ENCODE assay signal across 18 cellular contexts in the genomic region with DNA sequence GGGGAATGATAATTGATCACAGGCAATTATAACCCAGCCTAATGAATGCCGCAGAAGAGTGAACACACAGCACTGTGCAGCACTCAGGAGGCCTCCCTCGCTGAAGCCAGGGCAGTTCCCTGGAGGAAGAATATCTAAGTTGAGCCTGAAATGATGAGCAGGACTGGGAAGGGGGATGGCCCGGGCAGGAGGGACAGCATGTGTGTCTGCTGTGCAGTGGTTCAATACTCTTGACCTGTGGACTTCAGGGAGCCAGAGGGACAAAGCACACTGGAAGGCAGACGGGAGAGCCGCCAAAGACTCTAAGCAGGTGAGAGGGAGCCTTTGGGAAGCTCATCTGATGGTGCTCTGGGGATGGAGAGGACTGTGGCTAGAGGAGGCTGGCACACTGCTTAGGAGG.
A peak's percentile ranks its signal among the peaks of the same experiment; 100 is the strongest.
DNase-seq lines count a peak whose midpoint lies in the region; ATAC-seq, FAIRE-seq and TF ChIP-seq lines count a peak whose summit lies in the region.
"Had no signal": no experiment of that assay in that cellular context is flagged by ENCODE, and none has a peak within 500 bp of the region (broad histone marks: within the 10 kb centered on the region; RNA-seq: fewer than 3 reads in every experiment).

No MANE protein-coding gene starts in this region.

- H3K4me3 ChIP-seq in BLaER1 treated with 17β-estradiol and CSF1 and Interleukin-3, amounts not matched to agents 10 nM and 100 nM, result no peak overlapping the region
- H3K4me3 ChIP-seq in H1 (ENCODE audit: extremely low read depth in 1 of 4, insufficient read depth in 2 of 4, low read depth in 3 of 4, low read length in 4 of 4), result no peak overlapping the region

- no peaks in the 10 kb centered on the region for H4K20me1 ChIP-seq in BLaER1 treated with 17β-estradiol and CSF1 and Interleukin-3, amounts not matched to agents 10 nM and 100 nM
- no peaks in the 10 kb centered on the region for H4K20me1 ChIP-seq in H1 (replicated peaks in 1 of 2; ENCODE audit: control insufficient read depth in 1 of 2, insufficient read depth in 2 of 2, low read length in 2 of 2)

- no peak for FAIRE-seq in H1 (lab: Jason Lieb, UNC)
- FAIRE-seq: GM12892, GM19239, H54 had no signal

- POLR2A ChIA-PET in H1 (lab: Charles Lee; ENCODE audit: partially characterized antibody), result no interaction called here

- peaks cover 15% of the 10 kb centered on the region for H3K4me1 Mint-ChIP-seq in neural crest cell
- H3K4me1 Mint-ChIP-seq in stimulated activated memory B cell treated with anti-CD40 and anti-IgM and Interleukin-4, amounts not matched to agents 10 μg/mL and 1 μg/mL and 100 μg/mL, for 72 hours, result no peaks in the 10 kb centered on the region
- H3K4me1 Mint-ChIP-seq: B cell; CD8-positive, alpha-beta memory T cell had no signal

- no peak overlapping the region for H2BK5ac ChIP-seq in H1 (ENCODE audit: low read depth, low read length)

- no peak overlapping the region for H3K56ac ChIP-seq in H1 (replicated peaks; ENCODE audit: insufficient read length, low read depth, low read length)

- peak; percentile 29 for ATAC-seq in stimulated activated memory B cell treated with anti-CD40 and anti-IgM and Interleukin-4, amounts not matched to agents 10 μg/mL and 1 μg/mL and 100 μg/mL, for 72 hours
- ATAC-seq in GM21381 (IDR thresholded peaks at IDR 0.05; ENCODE audit: unreplicated experiment), result no peak

- no peaks in the 10 kb centered on the region for H3K79me2 ChIP-seq in H1 (ENCODE audit: control insufficient read depth in 1 of 2, insufficient read depth in 2 of 2, low read length in 2 of 2)

- no peaks in the 10 kb centered on the region for H3K27me3 Mint-ChIP-seq in neural crest cell (ENCODE audit: low read depth)
- H3K27me3 Mint-ChIP-seq in stimulated activated memory B cell treated with anti-CD40 and anti-IgM and Interleukin-4, amounts not matched to agents 10 μg/mL and 1 μg/mL and 100 μg/mL, for 72 hours, result peaks cover 34% of the 10 kb centered on the region

- WGBS in H1 (ENCODE audit: extremely low coverage in 1 of 2, insufficient coverage in 1 of 2, insufficient read length in 1 of 2, insufficient replicate concordance in 2 of 2, low coverage in 1 of 2, low lambda C conversion rate in 2 of 2, missing lambda C conversion rate in 1 of 2), 2 experiments, result 89% methylated on average over 5 of the region's 5 CpGs; no CpG with 5 or more reads in 1 of the 2 experiments

- no peak overlapping the region for H2BK15ac ChIP-seq in H1 (ENCODE audit: low read length)

- no peak overlapping the region for H2AFZ ChIP-seq in H1 (ENCODE audit: low read length)

- no peak overlapping the region for H4K5ac ChIP-seq in H1 (ENCODE audit: insufficient read length, low read depth, low read length)

- DNase-seq in H1 (ENCODE audit: low read depth in 1 of 2, low spot score in 2 of 2), result no peak
- DNase-seq in neural crest cell (ENCODE audit: low read depth, low spot score), result no peak
- no peak for DNase-seq in midbrain (lab: John Stamatoyannopoulos, UW)
- no peak for DNase-seq in SIG-M5 treated with dmso at 0.1 percent for 504 hours (lab: John Stamatoyannopoulos, UW; ENCODE audit: unreplicated experiment)
- DNase-seq: ACHN; Caco-2; CD8-positive, alpha-beta memory T cell; DND-41; GDM1 had no signal

- H3K9me3 ChIP-seq in BLaER1 treated with 17β-estradiol and CSF1 and Interleukin-3, amounts not matched to agents 10 nM and 100 nM (replicated peaks in 1 of 11), result peaks cover 4 to 20% (median 8%) of the 10 kb centered on the region in 11 experiments; a peak in 19 of 22 replicates
- H3K9me3 ChIP-seq in H1 (ENCODE audit: insufficient read depth in 2 of 2, low read depth in 1 of 2, low read length in 1 of 2), result no peaks in the 10 kb centered on the region; a peak in 1 of 4 replicates
- H3K9me3 ChIP-seq: Caco-2 had no signal

- peaks cover 4% of the 10 kb centered on the region for H3K9me3 Mint-ChIP-seq in neural crest cell
- H3K9me3 Mint-ChIP-seq in stimulated activated memory B cell treated with anti-CD40 and anti-IgM and Interleukin-4, amounts not matched to agents 10 μg/mL and 1 μg/mL and 100 μg/mL, for 72 hours, result peaks cover 2% of the 10 kb centered on the region
- H3K9me3 Mint-ChIP-seq: CD8-positive, alpha-beta memory T cell had no signal

- no peak overlapping the region; the same call in 1 of the 2 replicates for H3K18ac ChIP-seq in H1 (ENCODE audit: extremely low read depth, low read length)

- H4K91ac ChIP-seq in H1 (replicated peaks; ENCODE audit: insufficient read length, low read length), result no peak overlapping the region

- CTCF ChIA-PET in H1 (lab: Charles Lee; ENCODE audit: partially characterized antibody), result interaction anchor here (0.7 to 1.4 kb wide), 3 partner anchors 8 to 79 kb away, joined by 3 to 4 read pairs (median 3); no protein-coding TSS in a partner anchor

- no peaks in the 10 kb centered on the region; the same call in 1 of the 2 replicates for H3K23me2 ChIP-seq in H1 (ENCODE audit: low read depth, low read length)

- peak overlapping the region in 4 of 11 experiments; percentile 15 to 68 (median 32); a peak in 6 of 22 replicates for H3K27ac ChIP-seq in BLaER1 treated with 17β-estradiol and CSF1 and Interleukin-3, amounts not matched to agents 10 nM and 100 nM
- H3K27ac ChIP-seq in H1 (ENCODE audit: low read depth, low read length), result no peak overlapping the region
- H3K27ac ChIP-seq: KMS-11 had no signal

- no peak overlapping the region for H2BK20ac ChIP-seq in H1 (ENCODE audit: low read length)

- TF ChIP-seq RAD21 in H1 (IDR thresholded peaks at IDR 0.05 in 1 of 2, conservative IDR thresholded peaks at IDR 0.05 in 1 of 2; ENCODE audit: low read depth in 2 of 2, low read length in 2 of 2), result no peak

- peaks cover 2% of the 10 kb centered on the region for H3K36me3 Mint-ChIP-seq in neural crest cell (ENCODE audit: low read depth)
- no peaks in the 10 kb centered on the region for H3K36me3 Mint-ChIP-seq in stimulated activated memory B cell treated with anti-CD40 and anti-IgM and Interleukin-4, amounts not matched to agents 10 μg/mL and 1 μg/mL and 100 μg/mL, for 72 hours
- H3K36me3 Mint-ChIP-seq: CD14-positive monocyte; CD8-positive, alpha-beta memory T cell had no signal

- H2BK12ac ChIP-seq in H1 (ENCODE audit: low read depth, low read length), result no peak overlapping the region

- H4K8ac ChIP-seq in H1 (ENCODE audit: extremely low read depth, insufficient read depth, low read length), result no peak overlapping the region

- H3K9ac ChIP-seq in BLaER1 treated with 17β-estradiol and CSF1 and Interleukin-3, amounts not matched to agents 10 nM and 100 nM, result peak overlapping the region in 4 of 11 experiments; percentile 12 to 47 (median 28); a peak in 3 of 22 replicates
- no peak overlapping the region for H3K9ac ChIP-seq in H1 (replicated peaks in 1 of 4; ENCODE audit: extremely low read depth in 1 of 4, low read depth in 3 of 4, low read length in 3 of 4)
- H3K9ac ChIP-seq: KMS-11 had no signal

- H3K27ac Mint-ChIP-seq in neural crest cell (ENCODE audit: unreplicated experiment), result peak overlapping the region; percentile 80
- no peak overlapping the region for H3K27ac Mint-ChIP-seq in stimulated activated memory B cell treated with anti-CD40 and anti-IgM and Interleukin-4, amounts not matched to agents 10 μg/mL and 1 μg/mL and 100 μg/mL, for 72 hours
- H3K27ac Mint-ChIP-seq: B cell, CD14-positive monocyte had no signal

- H3K23ac ChIP-seq in H1 (ENCODE audit: insufficient read length), result no peak overlapping the region

- no peak overlapping the region for H3K4ac ChIP-seq in H1 (replicated peaks; ENCODE audit: insufficient read length, low read depth, low read length)

- H2AK5ac ChIP-seq in H1 (ENCODE audit: low read depth, low read length), result 0 out of 2 replicates have a peak overlapping the region, but pooled peaks have one; percentile 3

- no peak for TF ChIP-seq CTCF in H1 (IDR thresholded peaks at IDR 0.05; ENCODE audit: control extremely low read depth in 1 of 3, insufficient read depth in 1 of 3, low read depth in 1 of 3, low read length in 3 of 3)
- no peak for TF ChIP-seq CTCF in neural crest cell (conservative IDR thresholded peaks at IDR 0.05)

- H3K14ac ChIP-seq in H1 (ENCODE audit: insufficient read length), result no peak overlapping the region

- no peaks in the 10 kb centered on the region for H3K27me3 ChIP-seq in BLaER1 treated with 17β-estradiol and CSF1 and Interleukin-3, amounts not matched to agents 10 nM and 100 nM
- no peaks in the 10 kb centered on the region for H3K27me3 ChIP-seq in H1 (replicated peaks in 1 of 4; ENCODE audit: control insufficient read depth in 3 of 4, extremely low read depth in 1 of 4, insufficient read depth in 3 of 4, low read length in 3 of 4)

- H3K79me1 ChIP-seq in H1 (ENCODE audit: low read depth, low read length), result no peaks in the 10 kb centered on the region; the same call in 1 of the 2 replicates

- H3K36me3 ChIP-seq in BLaER1 treated with 17β-estradiol and CSF1 and Interleukin-3, amounts not matched to agents 10 nM and 100 nM, result no peaks in the 10 kb centered on the region
- H3K36me3 ChIP-seq in H1 (ENCODE audit: control insufficient read depth in 2 of 4, insufficient read depth in 4 of 4, low read length in 3 of 4), result no peaks in the 10 kb centered on the region

- no peak overlapping the region for H3K4me3 Mint-ChIP-seq in neural crest cell
- H3K4me3 Mint-ChIP-seq in stimulated activated memory B cell treated with anti-CD40 and anti-IgM and Interleukin-4, amounts not matched to agents 10 μg/mL and 1 μg/mL and 100 μg/mL, for 72 hours, result no peak overlapping the region
- H3K4me3 Mint-ChIP-seq: B cell; CD14-positive monocyte; CD8-positive, alpha-beta memory T cell had no signal

- H3K4me1 ChIP-seq in BLaER1 treated with 17β-estradiol and CSF1 and Interleukin-3, amounts not matched to agents 10 nM and 100 nM, result peaks cover 37 to 62% (median 52%) of the 10 kb centered on the region in 10 experiments
- peaks cover 13 to 27% (median 17%) of the 10 kb centered on the region in 4 experiments for H3K4me1 ChIP-seq in H1 (replicated peaks in 1 of 4; ENCODE audit: control insufficient read depth in 3 of 4, insufficient read depth in 4 of 4, low read length in 3 of 4)
- H3K4me1 ChIP-seq: Caco-2 had no signal

- peak overlapping the region in 10 of 11 experiments; percentile 41 to 78 (median 68); a peak in 20 of 22 replicates for H3K4me2 ChIP-seq in BLaER1 treated with 17β-estradiol and CSF1 and Interleukin-3, amounts not matched to agents 10 nM and 100 nM
- H3K4me2 ChIP-seq in H1 (ENCODE audit: insufficient read depth in 1 of 2, low read depth in 2 of 2, low read length in 2 of 2), result no peak overlapping the region
- H3K4me2 ChIP-seq: KMS-11 had no signal

- TF ChIP-seq POLR2A in H1 (IDR thresholded peaks at IDR 0.05; ENCODE audit: control extremely low read depth in 1 of 2, low read depth in 2 of 2, low read length in 2 of 2), result no peak

- no peak for TF ChIP-seq EP300 in H1 (IDR thresholded peaks at IDR 0.05; ENCODE audit: borderline replicate concordance in 1 of 2, low read depth in 2 of 2, low read length in 2 of 2)

- H2BK120ac ChIP-seq in H1 (replicated peaks; ENCODE audit: low read depth, low read length), result no peak overlapping the region

TF ChIP-seq in H1, 55 proteins besides CTCF, POLR2A, EP300 and RAD21 (continues in another document):
- TF ChIP-seq CBX5 (IDR thresholded peaks at IDR 0.05; ENCODE audit: low read depth, low read length), result no peak
- TF ChIP-seq, protein P1, sequence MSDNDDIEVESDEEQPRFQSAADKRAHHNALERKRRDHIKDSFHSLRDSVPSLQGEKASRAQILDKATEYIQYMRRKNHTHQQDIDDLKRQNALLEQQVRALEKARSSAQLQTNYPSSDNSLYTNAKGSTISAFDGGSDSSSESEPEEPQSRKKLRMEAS (IDR thresholded peaks at IDR 0.05), result no peak

Comparison
In these comparisons a context has a peak if more than half of its experiments do, and no peak if none do; other contexts are left out.
1. H3K4me2 ChIP-seq: peak in BLaER1 treated with 17β-estradiol and CSF1 and Interleukin-3, amounts not matched to agents 10 nM and 100 nM (10 of 11); none in H1 (0 of 2).